Comparison of ENCODE assay signal across 23 cellular contexts in genomic region chr6:33456156-33456555, GRCh38. TPM values are rescaled to one million over a fixed set of nuclear protein-coding genes. Genes with fewer than 3 reads are reported as not detected.
DNase-seq lines count a peak whose midpoint lies in the region; ATAC-seq and TF ChIP-seq lines count a peak whose summit lies in the region.
"Had no signal": no experiment of that assay in that cellular context is flagged by ENCODE, and none has a peak within 500 bp of the region (broad histone marks: within the 10 kb centered on the region; RNA-seq: fewer than 3 reads in every experiment).

No MANE protein-coding gene starts in this region.

- H2BK15ac ChIP-seq in H9 (ENCODE audit: low read depth, low read length), result no peak overlapping the region

- H3K14ac ChIP-seq in H9 (ENCODE audit: insufficient read depth, low read length), result no peak overlapping the region

- peaks cover 30% of the 10 kb centered on the region for H3K4me1 Mint-ChIP-seq in activated naive CD4-positive, alpha-beta T cell treated with anti-CD3 and anti-CD28 coated beads, Interleukin-2, amount 10 ng/mL, durations not matched to agents 7 days and 5 days
- H3K4me1 Mint-ChIP-seq in activated naive CD4-positive, alpha-beta T cell treated with anti-CD3 and anti-CD28 coated beads for 36 hours (ENCODE audit: low read depth), result peaks cover 44% of the 10 kb centered on the region
- H3K4me1 Mint-ChIP-seq in H9 (peaks cover 17 to 25% of the 10 kb centered on the region in 2 experiments), endothelial cell (ENCODE audit: unreplicated experiment) (peaks cover 21% of the 10 kb centered on the region)
- H3K4me1 Mint-ChIP-seq in stimulated activated memory B cell treated with anti-CD40 and anti-IgM and Interleukin-4, amounts not matched to agents 10 μg/mL and 1 μg/mL and 100 μg/mL, for 72 hours, result peaks cover 37% of the 10 kb centered on the region

- H4K91ac ChIP-seq in H9 (ENCODE audit: insufficient read length, low read depth, low read length), result no peak overlapping the region

- H3K9ac ChIP-seq in H9 (ENCODE audit: extremely low read depth, insufficient read length, low read length), result no peak overlapping the region

- no peaks in the 10 kb centered on the region for H3K27me3 Mint-ChIP-seq in activated naive CD4-positive, alpha-beta T cell treated with anti-CD3 and anti-CD28 coated beads, Interleukin-2, amount 10 ng/mL, durations not matched to agents 7 days and 5 days
- H3K27me3 Mint-ChIP-seq in activated naive CD4-positive, alpha-beta T cell treated with anti-CD3 and anti-CD28 coated beads for 36 hours (ENCODE audit: low read depth), result no peaks in the 10 kb centered on the region
- H3K27me3 Mint-ChIP-seq in H9 (ENCODE audit: low read depth) (peaks cover 6% of the 10 kb centered on the region; the same call in 1 of the 2 replicates), endothelial cell (ENCODE audit: unreplicated experiment) (peaks cover 10% of the 10 kb centered on the region)
- no peaks in the 10 kb centered on the region for H3K27me3 Mint-ChIP-seq in stimulated activated memory B cell treated with anti-CD40 and anti-IgM and Interleukin-4, amounts not matched to agents 10 μg/mL and 1 μg/mL and 100 μg/mL, for 72 hours
- H3K27me3 Mint-ChIP-seq: activated naive CD8-positive, alpha-beta T cell treated with anti-CD3 and anti-CD28 coated beads for 36 hours had no signal

- peaks cover 22% of the 10 kb centered on the region for H3K36me3 Mint-ChIP-seq in activated naive CD4-positive, alpha-beta T cell treated with anti-CD3 and anti-CD28 coated beads, Interleukin-2, amount 10 ng/mL, durations not matched to agents 7 days and 5 days
- peaks cover 19% of the 10 kb centered on the region for H3K36me3 Mint-ChIP-seq in activated naive CD4-positive, alpha-beta T cell treated with anti-CD3 and anti-CD28 coated beads for 36 hours (ENCODE audit: low read depth)
- H3K36me3 Mint-ChIP-seq in H9 (ENCODE audit: insufficient read depth in 1 of 3, low read depth in 3 of 3) (peaks cover 12 to 45% (median 35%) of the 10 kb centered on the region in 3 experiments), endothelial cell (ENCODE audit: low read depth, unreplicated experiment) (peaks cover 7% of the 10 kb centered on the region)
- H3K36me3 Mint-ChIP-seq in stimulated activated memory B cell treated with anti-CD40 and anti-IgM and Interleukin-4, amounts not matched to agents 10 μg/mL and 1 μg/mL and 100 μg/mL, for 72 hours, result peaks cover 22% of the 10 kb centered on the region

- H3K79me2 ChIP-seq in H9 (ENCODE audit: insufficient read depth, low read length), result no peaks in the 10 kb centered on the region

- ATAC-seq in stimulated activated memory B cell treated with anti-CD40 and anti-IgM and Interleukin-4, amounts not matched to agents 10 μg/mL and 1 μg/mL and 100 μg/mL, for 72 hours, result no peak
- ATAC-seq in GM21576 (IDR thresholded peaks at IDR 0.05; ENCODE audit: unreplicated experiment) (no peak), HG03442 (IDR thresholded peaks at IDR 0.05; ENCODE audit: unreplicated experiment) (no peak), GM21447 (IDR thresholded peaks at IDR 0.05; ENCODE audit: unreplicated experiment) (no peak)

- no peak overlapping the region for H2AFZ ChIP-seq in H9 (ENCODE audit: low read length)
- H2AFZ ChIP-seq: hepatocyte had no signal

- no peaks in the 10 kb centered on the region for H3K4me1 ChIP-seq in H9 (ENCODE audit: insufficient read depth, low read length)

- H2BK20ac ChIP-seq in H9 (ENCODE audit: low read depth, low read length, poor library complexity, severe bottlenecking), result no peak overlapping the region

- H3K23ac ChIP-seq in H9 (ENCODE audit: insufficient read length, low read depth, low read length), result no peak overlapping the region

- CTCF ChIA-PET in activated naive CD4-positive, alpha-beta T cell treated with anti-CD3 and anti-CD28 coated beads, Interleukin-2, amount 10 ng/mL, durations not matched to agents 7 days and 5 days (lab: Charles Lee), result no interaction called here
- CTCF ChIA-PET in activated naive CD4-positive, alpha-beta T cell treated with anti-CD3 and anti-CD28 coated beads for 36 hours (lab: Charles Lee), result no interaction called here

- H3K9me3 ChIP-seq in H9 (ENCODE audit: control insufficient read depth, low read depth, low read length), result no peaks in the 10 kb centered on the region
- H3K9me3 ChIP-seq: BLaER1, esophagus muscularis mucosa, spleen had no signal

- DNase-seq in activated naive CD4-positive, alpha-beta T cell treated with anti-CD3 and anti-CD28 coated beads, Interleukin-2, amount 10 ng/mL, durations not matched to agents 7 days and 5 days, result no peak
- no peak for DNase-seq in activated naive CD4-positive, alpha-beta T cell treated with anti-CD3 and anti-CD28 coated beads for 36 hours
- DNase-seq in H9 (no peak), endothelial cell (ENCODE audit: low spot score) (no peak)
- DNase-seq: activated CD4-positive, alpha-beta T cell treated with anti-CD3 and anti-CD28 coated beads, Interleukin-2, amount 50 U/mL, for 48 hours; activated naive CD8-positive, alpha-beta T cell treated with anti-CD3 and anti-CD28 coated beads for 36 hours; activated T-cell treated with anti-CD3 and anti-CD28 coated beads, Interleukin-2, amount 50 U/mL, for 1 hour; effector CD4-positive, alpha-beta T cell; H7; KG1; NCI-H526; nucleus accumbens; spleen; stimulated activated CD4-positive, alpha-beta T cell treated with anti-CD3 and anti-CD28 coated beads, Interleukin-4, amount 100 ng/mL, for 24 hours; trophoblast cell had no signal

- no peaks in the 10 kb centered on the region for H3K27me3 ChIP-seq in H9 (ENCODE audit: insufficient read depth, low read length)
- H3K27me3 ChIP-seq: BLaER1, esophagus muscularis mucosa, hepatocyte, spleen had no signal

- no peaks in the 10 kb centered on the region for H3K9me3 Mint-ChIP-seq in activated naive CD4-positive, alpha-beta T cell treated with anti-CD3 and anti-CD28 coated beads, Interleukin-2, amount 10 ng/mL, durations not matched to agents 7 days and 5 days
- H3K9me3 Mint-ChIP-seq in activated naive CD4-positive, alpha-beta T cell treated with anti-CD3 and anti-CD28 coated beads for 36 hours, result no peaks in the 10 kb centered on the region
- H3K9me3 Mint-ChIP-seq in H9 (no peaks in the 10 kb centered on the region), endothelial cell (ENCODE audit: unreplicated experiment) (no peaks in the 10 kb centered on the region)
- H3K9me3 Mint-ChIP-seq in stimulated activated memory B cell treated with anti-CD40 and anti-IgM and Interleukin-4, amounts not matched to agents 10 μg/mL and 1 μg/mL and 100 μg/mL, for 72 hours, result no peaks in the 10 kb centered on the region
- H3K9me3 Mint-ChIP-seq: activated naive CD8-positive, alpha-beta T cell treated with anti-CD3 and anti-CD28 coated beads for 36 hours had no signal

- H2BK5ac ChIP-seq in H9 (ENCODE audit: insufficient read length, low read length), result no peak overlapping the region

- WGBS in H9 (ENCODE audit: extremely low coverage, insufficient read length, low lambda C conversion rate), result no CpG with 5 or more reads among the region's 12 CpGs

- H4K5ac ChIP-seq in H9 (ENCODE audit: insufficient read length, low read depth, low read length), result no peak overlapping the region

- H3K56ac ChIP-seq in H9 (ENCODE audit: insufficient read length, low read depth, low read length), result no peak overlapping the region

- intact Hi-C loops in activated naive CD4-positive, alpha-beta T cell treated with anti-CD3 and anti-CD28 coated beads for 36 hours (cut with micrococcal nuclease), result no loop called here

- H2AK5ac ChIP-seq in H9 (ENCODE audit: insufficient read length, low read length), result no peak overlapping the region

- no peak overlapping the region for H3T11ph ChIP-seq in H9 (ENCODE audit: low read length)

- TF ChIP-seq CTCF in H9 (conservative IDR thresholded peaks at IDR 0.05) (no peak), endothelial cell (IDR thresholded peaks at IDR 0.05; ENCODE audit: unreplicated experiment) (no peak)

- H3K27ac Mint-ChIP-seq in activated naive CD4-positive, alpha-beta T cell treated with anti-CD3 and anti-CD28 coated beads, Interleukin-2, amount 10 ng/mL, durations not matched to agents 7 days and 5 days, result no peak overlapping the region
- no peak overlapping the region for H3K27ac Mint-ChIP-seq in activated naive CD4-positive, alpha-beta T cell treated with anti-CD3 and anti-CD28 coated beads for 36 hours
- H3K27ac Mint-ChIP-seq in H9 (no peak overlapping the region), endothelial cell (ENCODE audit: unreplicated experiment) (no peak overlapping the region)
- H3K27ac Mint-ChIP-seq in stimulated activated memory B cell treated with anti-CD40 and anti-IgM and Interleukin-4, amounts not matched to agents 10 μg/mL and 1 μg/mL and 100 μg/mL, for 72 hours, result peak overlapping the region; percentile 94

- H4K20me1 ChIP-seq in H9 (ENCODE audit: control insufficient read depth, insufficient read depth, insufficient read length), result no peaks in the 10 kb centered on the region

- H3K23me2 ChIP-seq in H9 (ENCODE audit: insufficient read length, low read depth, low read length, poor library complexity, severe bottlenecking), result peaks cover 10% of the 10 kb centered on the region

- no peaks in the 10 kb centered on the region for H3K79me1 ChIP-seq in H9 (ENCODE audit: insufficient read depth, low read depth, low read length, poor library complexity, severe bottlenecking)

- no peak overlapping the region for H2BK12ac ChIP-seq in H9 (ENCODE audit: insufficient read length, low read depth, low read length)

- no peak overlapping the region for H2BK120ac ChIP-seq in H9 (ENCODE audit: low read depth, low read length, poor library complexity, severe bottlenecking)

- no peak overlapping the region for H3K4me2 ChIP-seq in H9 (ENCODE audit: insufficient read depth, insufficient read length, low read length)

- no peak overlapping the region for H3K18ac ChIP-seq in H9 (ENCODE audit: insufficient read length, low read depth, low read length)

- no peak overlapping the region for H4K8ac ChIP-seq in H9 (replicated peaks; ENCODE audit: insufficient read length, low read depth, low read length)

- no peak overlapping the region for H3K4ac ChIP-seq in H9 (ENCODE audit: low read depth, low read length)

- H3K4me3 Mint-ChIP-seq in activated naive CD4-positive, alpha-beta T cell treated with anti-CD3 and anti-CD28 coated beads, Interleukin-2, amount 10 ng/mL, durations not matched to agents 7 days and 5 days, result peak overlapping the region; percentile 96
- no peak overlapping the region for H3K4me3 Mint-ChIP-seq in activated naive CD4-positive, alpha-beta T cell treated with anti-CD3 and anti-CD28 coated beads for 36 hours
- H3K4me3 Mint-ChIP-seq in H9 (peak overlapping the region; percentile 96 to 98; a peak in 4 of 5 replicates), endothelial cell (ENCODE audit: unreplicated experiment) (peak overlapping the region; percentile 91)
- no peak overlapping the region for H3K4me3 Mint-ChIP-seq in stimulated activated memory B cell treated with anti-CD40 and anti-IgM and Interleukin-4, amounts not matched to agents 10 μg/mL and 1 μg/mL and 100 μg/mL, for 72 hours

- no peak overlapping the region for H3K27ac ChIP-seq in H9 (ENCODE audit: insufficient read length, low read depth, low read length)
- H3K27ac ChIP-seq: BLaER1, esophagus muscularis mucosa, hepatocyte, SK-N-MC, spleen had no signal

RNA-seq across cellular contexts. Expression of gene ZBTB9, which starts 1.8 kb away (rescaled TPM):
- 1 to 10 TPM; 5.0 to 6.5 TPM for total RNA-seq in activated naive CD4-positive, alpha-beta T cell treated with anti-CD3 and anti-CD28 coated beads for 36 hours
- total RNA-seq in H9 (2021), result 48.1 and 53.1 TPM in 2 replicates
- total RNA-seq in endothelial cell (ENCODE audit: unreplicated experiment), result 18.7 TPM

RNA-seq across cellular contexts. Expression of gene SYNGAP1, which starts 36.3 kb away (rescaled TPM):
- total RNA-seq in activated naive CD4-positive, alpha-beta T cell treated with anti-CD3 and anti-CD28 coated beads for 36 hours, result 10 to 100 TPM; 35.1 to 42.2 TPM
- total RNA-seq in H9 (2021), result 111 and 121 TPM in 2 replicates
- total RNA-seq in endothelial cell (ENCODE audit: unreplicated experiment), result 48.6 TPM

RNA-seq across cellular contexts. Expression of gene CUTA, which starts 38.2 kb away (rescaled TPM):
- 100 to 1,000 TPM; 163 to 181 TPM for total RNA-seq in activated naive CD4-positive, alpha-beta T cell treated with anti-CD3 and anti-CD28 coated beads for 36 hours
- total RNA-seq in H9 (2021) (257 and 264 TPM in 2 replicates), endothelial cell (ENCODE audit: unreplicated experiment) (163 TPM)

RNA-seq across cellular contexts. Expression of gene PHF1, which starts 45.3 kb away (rescaled TPM):
- total RNA-seq in activated naive CD4-positive, alpha-beta T cell treated with anti-CD3 and anti-CD28 coated beads for 36 hours, result 10 to 100 TPM; 31.0 to 32.3 TPM
- total RNA-seq in H9 (2021) (49.8 and 56.8 TPM in 2 replicates), endothelial cell (ENCODE audit: unreplicated experiment) (60.0 TPM)

Comparison
In these comparisons a context has a peak if more than half of its experiments do, and no peak if none do; other contexts are left out.
1. H3K4me3 Mint-ChIP-seq: peak in activated naive CD4-positive, alpha-beta T cell treated with anti-CD3 and anti-CD28 coated beads, Interleukin-2, amount 10 ng/mL, durations not matched to agents 7 days and 5 days (single experiment), H9 (2 of 2) and endothelial cell (single experiment); none in activated naive CD4-positive, alpha-beta T cell treated with anti-CD3 and anti-CD28 coated beads for 36 hours (single experiment) and stimulated activated memory B cell treated with anti-CD40 and anti-IgM and Interleukin-4, amounts not matched to agents 10 μg/mL and 1 μg/mL and 100 μg/mL, for 72 hours (single experiment).